2 cellular contexts compared by ENCODE assay signal in the genomic region with DNA sequence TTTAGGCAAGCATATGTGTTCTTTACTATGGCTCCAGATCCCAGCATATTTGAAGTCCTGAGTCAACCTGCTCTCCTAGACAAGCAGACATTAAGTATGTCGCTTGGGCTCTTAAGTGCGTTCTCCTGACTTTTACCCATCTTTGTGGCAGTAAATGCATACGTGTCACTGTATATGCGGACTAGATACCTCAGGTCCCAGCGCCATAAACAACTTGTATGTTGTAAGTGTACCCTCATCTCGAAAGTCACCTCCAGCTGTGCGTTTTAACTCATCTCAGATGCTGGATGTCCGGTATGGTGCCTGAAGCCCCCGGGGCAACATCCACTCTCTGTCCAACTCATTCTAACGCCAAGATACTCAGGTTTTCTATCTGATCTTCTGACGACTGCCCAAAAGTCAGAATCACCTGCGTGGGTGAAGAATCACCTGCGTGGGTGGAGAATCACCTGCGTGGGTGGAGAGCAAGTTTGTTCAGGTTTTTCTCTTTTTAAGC.
A peak's percentile ranks its signal among the peaks of the same experiment; 100 is the strongest.
TF ChIP-seq lines count a peak whose summit lies in the region.

No MANE protein-coding gene starts in this region.

TF ChIP-seq in A549, 52 proteins besides CTCF, POLR2A, EP300 and RAD21 (continued from another document):
- TF ChIP-seq, protein P1, sequence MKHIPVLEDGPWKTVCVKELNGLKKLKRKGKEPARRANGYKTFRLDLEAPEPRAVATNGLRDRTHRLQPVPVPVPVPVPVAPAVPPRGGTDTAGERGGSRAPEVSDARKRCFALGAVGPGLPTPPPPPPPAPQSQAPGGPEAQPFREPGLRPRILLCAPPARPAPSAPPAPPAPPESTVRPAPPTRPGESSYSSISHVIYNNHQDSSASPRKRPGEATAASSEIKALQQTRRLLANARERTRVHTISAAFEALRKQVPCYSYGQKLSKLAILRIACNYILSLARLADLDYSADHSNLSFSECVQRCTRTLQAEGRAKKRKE (CRISPR knock-in tag; IDR thresholded peaks at IDR 0.05; ENCODE audit: low read depth), result no peak
- TF ChIP-seq, protein P2, sequence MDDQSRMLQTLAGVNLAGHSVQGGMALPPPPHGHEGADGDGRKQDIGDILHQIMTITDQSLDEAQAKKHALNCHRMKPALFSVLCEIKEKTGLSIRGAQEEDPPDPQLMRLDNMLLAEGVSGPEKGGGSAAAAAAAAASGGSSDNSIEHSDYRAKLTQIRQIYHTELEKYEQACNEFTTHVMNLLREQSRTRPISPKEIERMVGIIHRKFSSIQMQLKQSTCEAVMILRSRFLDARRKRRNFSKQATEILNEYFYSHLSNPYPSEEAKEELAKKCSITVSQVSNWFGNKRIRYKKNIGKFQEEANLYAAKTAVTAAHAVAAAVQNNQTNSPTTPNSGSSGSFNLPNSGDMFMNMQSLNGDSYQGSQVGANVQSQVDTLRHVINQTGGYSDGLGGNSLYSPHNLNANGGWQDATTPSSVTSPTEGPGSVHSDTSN (IDR thresholded peaks at IDR 0.05), result peak; percentile 44; the same call in 1 of the 2 replicates

TF ChIP-seq in HEK293, 187 proteins besides CTCF, POLR2A, EP300 and RAD21 (continued from another document):
- TF ChIP-seq, protein P3, sequence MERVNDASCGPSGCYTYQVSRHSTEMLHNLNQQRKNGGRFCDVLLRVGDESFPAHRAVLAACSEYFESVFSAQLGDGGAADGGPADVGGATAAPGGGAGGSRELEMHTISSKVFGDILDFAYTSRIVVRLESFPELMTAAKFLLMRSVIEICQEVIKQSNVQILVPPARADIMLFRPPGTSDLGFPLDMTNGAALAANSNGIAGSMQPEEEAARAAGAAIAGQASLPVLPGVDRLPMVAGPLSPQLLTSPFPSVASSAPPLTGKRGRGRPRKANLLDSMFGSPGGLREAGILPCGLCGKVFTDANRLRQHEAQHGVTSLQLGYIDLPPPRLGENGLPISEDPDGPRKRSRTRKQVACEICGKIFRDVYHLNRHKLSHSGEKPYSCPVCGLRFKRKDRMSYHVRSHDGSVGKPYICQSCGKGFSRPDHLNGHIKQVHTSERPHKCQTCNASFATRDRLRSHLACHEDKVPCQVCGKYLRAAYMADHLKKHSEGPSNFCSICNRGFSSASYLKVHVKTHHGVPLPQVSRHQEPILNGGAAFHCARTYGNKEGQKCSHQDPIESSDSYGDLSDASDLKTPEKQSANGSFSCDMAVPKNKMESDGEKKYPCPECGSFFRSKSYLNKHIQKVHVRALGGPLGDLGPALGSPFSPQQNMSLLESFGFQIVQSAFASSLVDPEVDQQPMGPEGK (tag by site-specific recombination; IDR thresholded peaks at IDR 0.05), result peak; percentile 42; the same call in 1 of the 2 replicates
- TF ChIP-seq ZNF544 (tag by site-specific recombination; IDR thresholded peaks at IDR 0.05) (no peak), ZEB2 (tag by site-specific recombination; IDR thresholded peaks at IDR 0.05) (peak; percentile 49; the same call in 1 of the 2 replicates), EGR2 (tag by site-specific recombination; IDR thresholded peaks at IDR 0.05; ENCODE audit: low read depth) (peak; percentile 91), ZFHX2 (tag by site-specific recombination; conservative IDR thresholded peaks at IDR 0.05) (peak; percentile 94), ZNF391 (tag by site-specific recombination; IDR thresholded peaks at IDR 0.05; ENCODE audit: borderline replicate concordance, low read depth) (no peak), PRDM1 (tag by site-specific recombination; IDR thresholded peaks at IDR 0.05) (no peak), ZNF549 (tag by site-specific recombination; IDR thresholded peaks at IDR 0.05) (no peak), MYNN (tag by site-specific recombination; IDR thresholded peaks at IDR 0.05; ENCODE audit: borderline replicate concordance) (0 out of 2 replicates have a peak, but pooled peaks have one; percentile 46), ZNF600 (tag by site-specific recombination; IDR thresholded peaks at IDR 0.05) (peak; percentile 64), REPIN1 (tag by site-specific recombination; IDR thresholded peaks at IDR 0.05; ENCODE audit: low read depth) (no peak), ZNF174 (tag by site-specific recombination; IDR thresholded peaks at IDR 0.05) (no peak), ZNF138 (tag by site-specific recombination; IDR thresholded peaks at IDR 0.05; ENCODE audit: borderline replicate concordance) (no peak), ZNF335 (tag by site-specific recombination; conservative IDR thresholded peaks at IDR 0.05) (peak; percentile 52), HOXC10 (CRISPR knock-in tag; IDR thresholded peaks at IDR 0.05) (no peak), GLIS1 (tag by site-specific recombination; IDR thresholded peaks at IDR 0.05) (0 out of 2 replicates have a peak, but pooled peaks have one; percentile 17)
- TF ChIP-seq, protein P4, sequence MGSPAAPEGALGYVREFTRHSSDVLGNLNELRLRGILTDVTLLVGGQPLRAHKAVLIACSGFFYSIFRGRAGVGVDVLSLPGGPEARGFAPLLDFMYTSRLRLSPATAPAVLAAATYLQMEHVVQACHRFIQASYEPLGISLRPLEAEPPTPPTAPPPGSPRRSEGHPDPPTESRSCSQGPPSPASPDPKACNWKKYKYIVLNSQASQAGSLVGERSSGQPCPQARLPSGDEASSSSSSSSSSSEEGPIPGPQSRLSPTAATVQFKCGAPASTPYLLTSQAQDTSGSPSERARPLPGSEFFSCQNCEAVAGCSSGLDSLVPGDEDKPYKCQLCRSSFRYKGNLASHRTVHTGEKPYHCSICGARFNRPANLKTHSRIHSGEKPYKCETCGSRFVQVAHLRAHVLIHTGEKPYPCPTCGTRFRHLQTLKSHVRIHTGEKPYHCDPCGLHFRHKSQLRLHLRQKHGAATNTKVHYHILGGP (tag by site-specific recombination; IDR thresholded peaks at IDR 0.05), result no peak
- TF ChIP-seq, protein P5, sequence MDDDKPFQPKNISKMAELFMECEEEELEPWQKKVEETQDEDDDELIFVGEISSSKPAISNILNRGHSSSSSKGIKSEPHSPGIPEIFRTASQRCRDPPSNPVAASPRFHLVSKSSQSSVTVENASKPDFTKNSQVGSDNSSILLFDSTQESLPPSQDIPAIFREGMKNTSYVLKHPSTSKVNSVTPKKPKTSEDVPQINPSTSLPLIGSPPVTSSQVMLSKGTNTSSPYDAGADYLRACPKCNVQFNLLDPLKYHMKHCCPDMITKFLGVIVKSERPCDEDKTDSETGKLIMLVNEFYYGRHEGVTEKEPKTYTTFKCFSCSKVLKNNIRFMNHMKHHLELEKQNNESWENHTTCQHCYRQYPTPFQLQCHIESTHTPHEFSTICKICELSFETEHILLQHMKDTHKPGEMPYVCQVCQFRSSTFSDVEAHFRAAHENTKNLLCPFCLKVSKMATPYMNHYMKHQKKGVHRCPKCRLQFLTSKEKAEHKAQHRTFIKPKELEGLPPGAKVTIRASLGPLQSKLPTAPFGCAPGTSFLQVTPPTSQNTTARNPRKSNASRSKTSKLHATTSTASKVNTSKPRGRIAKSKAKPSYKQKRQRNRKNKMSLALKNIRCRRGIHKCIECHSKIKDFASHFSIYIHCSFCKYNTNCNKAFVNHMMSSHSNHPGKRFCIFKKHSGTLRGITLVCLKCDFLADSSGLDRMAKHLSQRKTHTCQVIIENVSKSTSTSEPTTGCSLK (tag by site-specific recombination; IDR thresholded peaks at IDR 0.05), result no peak
- TF ChIP-seq, protein P6, sequence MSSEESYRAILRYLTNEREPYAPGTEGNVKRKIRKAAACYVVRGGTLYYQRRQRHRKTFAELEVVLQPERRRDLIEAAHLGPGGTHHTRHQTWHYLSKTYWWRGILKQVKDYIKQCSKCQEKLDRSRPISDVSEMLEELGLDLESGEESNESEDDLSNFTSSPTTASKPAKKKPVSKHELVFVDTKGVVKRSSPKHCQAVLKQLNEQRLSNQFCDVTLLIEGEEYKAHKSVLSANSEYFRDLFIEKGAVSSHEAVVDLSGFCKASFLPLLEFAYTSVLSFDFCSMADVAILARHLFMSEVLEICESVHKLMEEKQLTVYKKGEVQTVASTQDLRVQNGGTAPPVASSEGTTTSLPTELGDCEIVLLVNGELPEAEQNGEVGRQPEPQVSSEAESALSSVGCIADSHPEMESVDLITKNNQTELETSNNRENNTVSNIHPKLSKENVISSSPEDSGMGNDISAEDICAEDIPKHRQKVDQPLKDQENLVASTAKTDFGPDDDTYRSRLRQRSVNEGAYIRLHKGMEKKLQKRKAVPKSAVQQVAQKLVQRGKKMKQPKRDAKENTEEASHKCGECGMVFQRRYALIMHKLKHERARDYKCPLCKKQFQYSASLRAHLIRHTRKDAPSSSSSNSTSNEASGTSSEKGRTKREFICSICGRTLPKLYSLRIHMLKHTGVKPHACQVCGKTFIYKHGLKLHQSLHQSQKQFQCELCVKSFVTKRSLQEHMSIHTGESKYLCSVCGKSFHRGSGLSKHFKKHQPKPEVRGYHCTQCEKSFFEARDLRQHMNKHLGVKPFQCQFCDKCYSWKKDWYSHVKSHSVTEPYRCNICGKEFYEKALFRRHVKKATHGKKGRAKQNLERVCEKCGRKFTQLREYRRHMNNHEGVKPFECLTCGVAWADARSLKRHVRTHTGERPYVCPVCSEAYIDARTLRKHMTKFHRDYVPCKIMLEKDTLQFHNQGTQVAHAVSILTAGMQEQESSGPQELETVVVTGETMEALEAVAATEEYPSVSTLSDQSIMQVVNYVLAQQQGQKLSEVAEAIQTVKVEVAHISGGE (tag by site-specific recombination; conservative IDR thresholded peaks at IDR 0.05; ENCODE audit: low read depth), result no peak
TF ChIP-seq in HEK293: peak in this region for 8.
